1 cellular context compared by ENCODE assay signal in genomic region chr17:2634361-2634960, GRCh38.
TF ChIP-seq lines count a peak whose summit lies in the region.

No MANE protein-coding gene starts in this region.

TF ChIP-seq in HEK293, 187 proteins besides CTCF, POLR2A, EP300 and RAD21 (continued from another document and continues in another):
- TF ChIP-seq ZNF639 (tag by site-specific recombination; IDR thresholded peaks at IDR 0.05), result peak; percentile 58; the same call in 1 of the 2 replicates
- 0 out of 2 replicates have a peak, but pooled peaks have one; percentile 15 for TF ChIP-seq GLIS2 (tag by site-specific recombination; IDR thresholded peaks at IDR 0.05)
- peak; percentile 26; the same call in 1 of the 2 replicates for TF ChIP-seq KLF17 (tag by site-specific recombination; IDR thresholded peaks at IDR 0.05)
- peak; percentile 44; the same call in 1 of the 2 replicates for TF ChIP-seq ZBTB44 (tag by site-specific recombination; IDR thresholded peaks at IDR 0.05)
- no peak for TF ChIP-seq ZNF114 (tag by site-specific recombination; IDR thresholded peaks at IDR 0.05)
- TF ChIP-seq PRDM4 (tag by site-specific recombination; IDR thresholded peaks at IDR 0.05), result 0 out of 2 replicates have a peak, but pooled peaks have one; percentile 31
- no peak for TF ChIP-seq ZNF280C (tag by site-specific recombination; IDR thresholded peaks at IDR 0.05)
- no peak for TF ChIP-seq REPIN1 (tag by site-specific recombination; IDR thresholded peaks at IDR 0.05; ENCODE audit: low read depth)
- no peak for TF ChIP-seq ZNF223 (tag by site-specific recombination; IDR thresholded peaks at IDR 0.05)
- no peak for TF ChIP-seq SP2 (tag by site-specific recombination; IDR thresholded peaks at IDR 0.05)
- no peak for TF ChIP-seq HOXA7 (CRISPR knock-in tag; IDR thresholded peaks at IDR 0.05; ENCODE audit: borderline replicate concordance)
- TF ChIP-seq WT1 (tag by site-specific recombination; IDR thresholded peaks at IDR 0.05), result peak; percentile 48
- TF ChIP-seq ZNF18 (tag by site-specific recombination; IDR thresholded peaks at IDR 0.05), result no peak
- 0 out of 2 replicates have a peak, but pooled peaks have one; percentile 20 for TF ChIP-seq ZNF2 (tag by site-specific recombination; IDR thresholded peaks at IDR 0.05)
- no peak for TF ChIP-seq ZNF707 (tag by site-specific recombination; IDR thresholded peaks at IDR 0.05)
- peak; percentile 54 for TF ChIP-seq FEZF1 (tag by site-specific recombination; IDR thresholded peaks at IDR 0.05)
- TF ChIP-seq ZFP69B (tag by site-specific recombination; IDR thresholded peaks at IDR 0.05), result peak; percentile 47
- TF ChIP-seq ZNF561 (tag by site-specific recombination; IDR thresholded peaks at IDR 0.05; ENCODE audit: borderline replicate concordance), result 0 out of 2 replicates have a peak, but pooled peaks have one; percentile 28
- no peak for TF ChIP-seq KLF16 (tag by site-specific recombination; IDR thresholded peaks at IDR 0.05)
- TF ChIP-seq ZNF654 (tag by site-specific recombination; IDR thresholded peaks at IDR 0.05; ENCODE audit: low read depth), result peak; percentile 8; the same call in 1 of the 2 replicates
- TF ChIP-seq ZBTB21 (tag by site-specific recombination; IDR thresholded peaks at IDR 0.05), result peak; percentile 52; the same call in 1 of the 2 replicates
- TF ChIP-seq SCRT2 (tag by site-specific recombination; IDR thresholded peaks at IDR 0.05), result peak; percentile 77
- no peak for TF ChIP-seq TCF7L2 (IDR thresholded peaks at IDR 0.05; ENCODE audit: borderline replicate concordance, low read depth, low read length)
- peak; percentile 92 for TF ChIP-seq ZNF366 (tag by site-specific recombination; conservative IDR thresholded peaks at IDR 0.05)
- peak; percentile 49 for TF ChIP-seq INSM2 (tag by site-specific recombination; IDR thresholded peaks at IDR 0.05)
- TF ChIP-seq ZNF501 (tag by site-specific recombination; IDR thresholded peaks at IDR 0.05), result peak; percentile 71; the same call in 1 of the 2 replicates
- TF ChIP-seq ZNF473 (tag by site-specific recombination; IDR thresholded peaks at IDR 0.05), result no peak
- TF ChIP-seq HIC1 (tag by site-specific recombination; IDR thresholded peaks at IDR 0.05), result peak; percentile 76
- peak; percentile 55; the same call in 1 of the 2 replicates for TF ChIP-seq ZEB2 (tag by site-specific recombination; IDR thresholded peaks at IDR 0.05)
- TF ChIP-seq KLF9 (tag by site-specific recombination; IDR thresholded peaks at IDR 0.05; ENCODE audit: low read depth), result peak; percentile 41; the same call in 1 of the 2 replicates
- TF ChIP-seq BCL11A (tag by site-specific recombination; IDR thresholded peaks at IDR 0.05; ENCODE audit: low read depth), result peak; percentile 75; the same call in 1 of the 2 replicates
- 0 out of 2 replicates have a peak, but pooled peaks have one; percentile 26 for TF ChIP-seq ZNF398 (tag by site-specific recombination; IDR thresholded peaks at IDR 0.05)
- TF ChIP-seq KLF7 (tag by site-specific recombination; IDR thresholded peaks at IDR 0.05; ENCODE audit: borderline replicate concordance), result no peak
- TF ChIP-seq TSHZ1 (tag by site-specific recombination; IDR thresholded peaks at IDR 0.05; ENCODE audit: borderline replicate concordance), result peak; percentile 68
- peak; percentile 71; the same call in 1 of the 2 replicates for TF ChIP-seq ZNF335 (tag by site-specific recombination; conservative IDR thresholded peaks at IDR 0.05)
- TF ChIP-seq ZNF341 (tag by site-specific recombination; IDR thresholded peaks at IDR 0.05; ENCODE audit: low read depth), result no peak
- peak; percentile 92 for TF ChIP-seq ZIC2 (tag by site-specific recombination; IDR thresholded peaks at IDR 0.05)
- no peak for TF ChIP-seq ZBTB48 (tag by site-specific recombination; IDR thresholded peaks at IDR 0.05)
- TF ChIP-seq ZNF843 (tag by site-specific recombination; IDR thresholded peaks at IDR 0.05), result peak; percentile 74
- TF ChIP-seq ZNF626 (tag by site-specific recombination; IDR thresholded peaks at IDR 0.05), result no peak
